Comparison of ENCODE assay signal across 11 cellular contexts in genomic region chr17:915416-916201, GRCh38.
DNase-seq lines count a peak whose midpoint lies in the region; ATAC-seq and TF ChIP-seq lines count a peak whose summit lies in the region.
"Had no signal": no experiment of that assay in that cellular context is flagged by ENCODE, and none has a peak within 500 bp of the region (broad histone marks: within the 10 kb centered on the region; RNA-seq: fewer than 3 reads in every experiment).

No MANE protein-coding gene starts in this region.

- no peak overlapping the region for H3K4me3 Mint-ChIP-seq in nephron progenitor cell
- H3K4me3 Mint-ChIP-seq: B cell; central memory CD8-positive, alpha-beta T cell had no signal

- no peak for ATAC-seq in HG03045 (IDR thresholded peaks at IDR 0.05; ENCODE audit: unreplicated experiment)
- no peak for ATAC-seq in GM21526 (IDR thresholded peaks at IDR 0.05; ENCODE audit: low FRiP score, unreplicated experiment)
- ATAC-seq in HG03520 (IDR thresholded peaks at IDR 0.05; ENCODE audit: unreplicated experiment), result no peak

- peak overlapping the region; percentile 95 for H3K27ac Mint-ChIP-seq in nephron progenitor cell
- H3K27ac Mint-ChIP-seq: B cell had no signal

- peaks cover 25% of the 10 kb centered on the region for H3K9me3 Mint-ChIP-seq in nephron progenitor cell
- H3K9me3 Mint-ChIP-seq: central memory CD8-positive, alpha-beta T cell had no signal

- H3K27me3 Mint-ChIP-seq in nephron progenitor cell (ENCODE audit: low read depth, poor library complexity), result peaks cover 8% of the 10 kb centered on the region

- peaks cover 66% of the 10 kb centered on the region for H3K4me1 Mint-ChIP-seq in nephron progenitor cell
- H3K4me1 Mint-ChIP-seq: B cell; central memory CD8-positive, alpha-beta T cell had no signal

- H3K4me3 ChIP-seq in epithelial cell of esophagus (ENCODE audit: low read length), result no peak overlapping the region

- peak; percentile 76 for DNase-seq in DMS153 (lab: John Stamatoyannopoulos, UW)
- DNase-seq in NCI-H345 treated with DMSO at 0.1 percent for 48 hours (lab: John Stamatoyannopoulos, UW; ENCODE audit: unreplicated experiment), result peak; percentile 93
- peak; percentile 100 for DNase-seq in epithelial cell of esophagus (ENCODE audit: low read depth)
- DNase-seq in nephron progenitor cell, result no peak
- no peak for DNase-seq in NCI-H82 treated with DMSO at 0.1 percent for 48 hours (lab: John Stamatoyannopoulos, UW; ENCODE audit: unreplicated experiment)
- DNase-seq: occipital lobe had no signal

- TF ChIP-seq CTCF in epithelial cell of esophagus (IDR thresholded peaks at IDR 0.05; ENCODE audit: insufficient read depth, low read depth, low read length, missing control alignments), result no peak
- TF ChIP-seq CTCF in nephron progenitor cell (IDR thresholded peaks at IDR 0.05), result no peak

- peaks cover 52% of the 10 kb centered on the region for H3K36me3 Mint-ChIP-seq in nephron progenitor cell (ENCODE audit: low read depth)

Comparison
In these comparisons a context has a peak if more than half of its experiments do, and no peak if none do; other contexts are left out.
1. DNase-seq: peak in DMS153 (single experiment), NCI-H345 treated with DMSO at 0.1 percent for 48 hours (single experiment) and epithelial cell of esophagus (single experiment); none in nephron progenitor cell (single experiment) and NCI-H82 treated with DMSO at 0.1 percent for 48 hours (single experiment).